Comparison of ENCODE assay signal across 10 cellular contexts in the genomic region with DNA sequence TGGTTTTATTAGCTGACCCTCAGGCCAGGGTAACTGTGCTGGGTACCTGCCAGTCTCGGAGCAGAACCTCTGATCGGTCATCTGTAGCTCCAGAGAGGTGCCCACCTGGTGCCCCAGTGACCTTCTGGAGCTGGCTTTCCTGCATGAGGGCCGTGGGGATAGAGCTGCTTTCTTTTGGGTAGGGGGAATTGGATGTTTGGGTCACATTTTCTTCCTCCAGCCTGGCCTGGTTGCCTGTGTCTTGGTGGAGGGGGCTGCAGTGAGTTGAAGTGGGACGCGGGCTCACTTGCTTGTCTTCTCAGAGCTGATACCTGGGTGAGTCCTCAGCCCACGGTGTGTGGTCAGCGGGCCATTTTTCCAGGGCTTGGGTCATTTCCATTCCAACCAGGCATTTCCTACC. TPM values are rescaled to one million over a fixed set of nuclear protein-coding genes. Genes with fewer than 3 reads are reported as not detected.
DNase-seq lines count a peak whose midpoint lies in the region; ATAC-seq and TF ChIP-seq lines count a peak whose summit lies in the region.
"Had no signal": no experiment of that assay in that cellular context is flagged by ENCODE, and none has a peak within 500 bp of the region (broad histone marks: within the 10 kb centered on the region; RNA-seq: fewer than 3 reads in every experiment).

No MANE protein-coding gene starts in this region.

- no peak overlapping the region for H3K27ac Mint-ChIP-seq in activated CD8-positive, alpha-beta T cell treated with anti-CD3 and anti-CD28 coated beads, Interleukin-2, amount 10 ng/mL, durations not matched to agents 7 days and 5 days
- H3K27ac Mint-ChIP-seq in activated CD8-positive, alpha-beta T cell treated with anti-CD3 and anti-CD28 coated beads for 36 hours = no peak overlapping the region
- H3K27ac Mint-ChIP-seq in activated T-helper 17 cell treated with anti-CD3 and anti-CD28 coated beads, Interleukin-2, amount 50 U/mL, for 72 hours = peak overlapping the region; percentile 49

- TF ChIP-seq POLR2A in stomach (IDR thresholded peaks at IDR 0.05) = no peak

- POLR2A ChIA-PET in activated CD8-positive, alpha-beta T cell treated with anti-CD3 and anti-CD28 coated beads, Interleukin-2, amount 10 ng/mL, durations not matched to agents 7 days and 5 days (lab: Charles Lee) = interaction anchor here (1.0 to 1.6 kb wide), 2 partner anchors 9 to 27 kb away, joined by 4 read pairs; no protein-coding TSS in a partner anchor
- POLR2A ChIA-PET in activated CD8-positive, alpha-beta T cell treated with anti-CD3 and anti-CD28 coated beads for 36 hours (lab: Charles Lee) = interaction anchor here (1.1 to 2.0 kb wide), 5 partner anchors 10 to 86 kb away, joined by 3 to 5 read pairs (median 3); no protein-coding TSS in a partner anchor

- peak overlapping the region; percentile 55 for H3K27ac ChIP-seq in layer of hippocampus (ENCODE audit: low read depth, low read length)
- peak overlapping the region in 4 of 5 donors; percentile 93 to 96 (median 95) for H3K27ac ChIP-seq in stomach

- H3K36me3 ChIP-seq in stomach = no peaks in the 10 kb centered on the region

- CTCF ChIA-PET in activated CD8-positive, alpha-beta T cell treated with anti-CD3 and anti-CD28 coated beads, Interleukin-2, amount 10 ng/mL, durations not matched to agents 7 days and 5 days (lab: Charles Lee) = interaction anchor here (1.0 to 1.3 kb wide), 2 partner anchors 63 to 68 kb away, joined by 3 read pairs; no protein-coding TSS in a partner anchor
- CTCF ChIA-PET in activated CD8-positive, alpha-beta T cell treated with anti-CD3 and anti-CD28 coated beads for 36 hours (lab: Charles Lee) = interaction anchor here (1.6 to 2.3 kb wide), 2 partner anchors 67 to 105 kb away, joined by 4 to 11 read pairs; no protein-coding TSS in a partner anchor

- no peaks in the 10 kb centered on the region for H3K27me3 Mint-ChIP-seq in activated CD8-positive, alpha-beta T cell treated with anti-CD3 and anti-CD28 coated beads, Interleukin-2, amount 10 ng/mL, durations not matched to agents 7 days and 5 days (ENCODE audit: low read depth)
- no peaks in the 10 kb centered on the region for H3K27me3 Mint-ChIP-seq in activated CD8-positive, alpha-beta T cell treated with anti-CD3 and anti-CD28 coated beads for 36 hours
- H3K27me3 Mint-ChIP-seq in activated T-helper 17 cell treated with anti-CD3 and anti-CD28 coated beads, Interleukin-2, amount 50 U/mL, for 72 hours = no peaks in the 10 kb centered on the region

- peak overlapping the region; percentile 79 for H3K4me3 Mint-ChIP-seq in activated CD8-positive, alpha-beta T cell treated with anti-CD3 and anti-CD28 coated beads, Interleukin-2, amount 10 ng/mL, durations not matched to agents 7 days and 5 days
- no peak overlapping the region for H3K4me3 Mint-ChIP-seq in activated CD8-positive, alpha-beta T cell treated with anti-CD3 and anti-CD28 coated beads for 36 hours
- peak overlapping the region; percentile 79 for H3K4me3 Mint-ChIP-seq in activated T-helper 17 cell treated with anti-CD3 and anti-CD28 coated beads, Interleukin-2, amount 50 U/mL, for 72 hours

- intact Hi-C loops in activated CD8-positive, alpha-beta T cell treated with anti-CD3 and anti-CD28 coated beads for 36 hours (cut with micrococcal nuclease) = loop anchor here (10.0 kb wide), 2 partner anchors 61 to 109 kb away; a partner anchor contains a TSS
- intact Hi-C loops in stomach (cut with DNase I; ENCODE audit: low total_unique reads) = loop anchor here (10.0 kb wide), 1 partner anchor 61 kb away; no protein-coding TSS in a partner anchor

- WGBS in stomach, 5 donors = 87 to 94% (median 91%) methylated on average over 5 to 7 of the region's 7 CpGs

- H3K4me3 ChIP-seq in stomach = peak overlapping the region in 2 of 4 donors; percentile 76 to 86

- no peaks in the 10 kb centered on the region for H3K9me3 ChIP-seq in stomach
- H3K9me3 ChIP-seq: SK-N-SH had no signal

- peaks cover 40 to 84% (median 68%) of the 10 kb centered on the region in 4 donors for H3K4me1 ChIP-seq in stomach

- no peaks in the 10 kb centered on the region for H3K9me3 Mint-ChIP-seq in activated CD8-positive, alpha-beta T cell treated with anti-CD3 and anti-CD28 coated beads, Interleukin-2, amount 10 ng/mL, durations not matched to agents 7 days and 5 days (ENCODE audit: insufficient read depth)
- H3K9me3 Mint-ChIP-seq in activated CD8-positive, alpha-beta T cell treated with anti-CD3 and anti-CD28 coated beads for 36 hours = no peaks in the 10 kb centered on the region
- H3K9me3 Mint-ChIP-seq in activated T-helper 17 cell treated with anti-CD3 and anti-CD28 coated beads, Interleukin-2, amount 50 U/mL, for 72 hours = no peaks in the 10 kb centered on the region

- ATAC-seq in activated CD8-positive, alpha-beta T cell treated with anti-CD3 and anti-CD28 coated beads, Interleukin-2, amount 10 ng/mL, durations not matched to agents 7 days and 5 days = no peak
- no peak for ATAC-seq in activated CD8-positive, alpha-beta T cell treated with anti-CD3 and anti-CD28 coated beads for 36 hours
- no peak for ATAC-seq in activated T-helper 17 cell treated with anti-CD3 and anti-CD28 coated beads, Interleukin-2, amount 50 U/mL, for 72 hours (replicated peaks)

- peaks cover 67% of the 10 kb centered on the region for H3K4me1 Mint-ChIP-seq in activated CD8-positive, alpha-beta T cell treated with anti-CD3 and anti-CD28 coated beads, Interleukin-2, amount 10 ng/mL, durations not matched to agents 7 days and 5 days (ENCODE audit: low read depth)
- peaks cover 67% of the 10 kb centered on the region for H3K4me1 Mint-ChIP-seq in activated CD8-positive, alpha-beta T cell treated with anti-CD3 and anti-CD28 coated beads for 36 hours (ENCODE audit: low read depth)
- H3K4me1 Mint-ChIP-seq in activated T-helper 17 cell treated with anti-CD3 and anti-CD28 coated beads, Interleukin-2, amount 50 U/mL, for 72 hours = peaks cover 43% of the 10 kb centered on the region

- TF ChIP-seq CTCF in activated CD8-positive, alpha-beta T cell treated with anti-CD3 and anti-CD28 coated beads for 36 hours (IDR thresholded peaks at IDR 0.05) = no peak
- no peak for TF ChIP-seq CTCF in stomach (IDR thresholded peaks at IDR 0.05)

- TF ChIP-seq EP300 in stomach (IDR thresholded peaks at IDR 0.05) = no peak

- DNase-seq in activated CD8-positive, alpha-beta T cell treated with anti-CD3 and anti-CD28 coated beads, Interleukin-2, amount 10 ng/mL, durations not matched to agents 7 days and 5 days = no peak
- DNase-seq in activated CD8-positive, alpha-beta T cell treated with anti-CD3 and anti-CD28 coated beads for 36 hours = no peak
- DNase-seq in stomach = no peak
- no peak for DNase-seq in NCI-H1105 (lab: John Stamatoyannopoulos, UW)
- DNase-seq in ecto neural progenitor cell (ENCODE audit: low spot score) = no peak
- no peak for DNase-seq in amygdala (lab: John Stamatoyannopoulos, UW)
- DNase-seq: SK-N-SH; stimulated activated CD4-positive, alpha-beta T cell treated with anti-CD3 and anti-CD28 coated beads, Interleukin-12 subunit alpha, Interleukin-12 subunit beta, amount 100 ng/mL, for 4 hours had no signal

- peaks cover 15% of the 10 kb centered on the region for H3K36me3 Mint-ChIP-seq in activated CD8-positive, alpha-beta T cell treated with anti-CD3 and anti-CD28 coated beads, Interleukin-2, amount 10 ng/mL, durations not matched to agents 7 days and 5 days (ENCODE audit: low read depth)
- peaks cover 4% of the 10 kb centered on the region for H3K36me3 Mint-ChIP-seq in activated CD8-positive, alpha-beta T cell treated with anti-CD3 and anti-CD28 coated beads for 36 hours (ENCODE audit: low read depth)
- peaks cover 6% of the 10 kb centered on the region for H3K36me3 Mint-ChIP-seq in activated T-helper 17 cell treated with anti-CD3 and anti-CD28 coated beads, Interleukin-2, amount 50 U/mL, for 72 hours (ENCODE audit: low read depth)

- H3K27me3 ChIP-seq in layer of hippocampus (ENCODE audit: control insufficient read depth, insufficient read depth, low read length) = no peaks in the 10 kb centered on the region
- H3K27me3 ChIP-seq in stomach = no peaks in the 10 kb centered on the region

RNA-seq across cellular contexts. Expression of a gene that starts 2.6 kb away (rescaled TPM):
- 10 to 100 TPM; 22.7 to 24.9 TPM for total RNA-seq in activated CD8-positive, alpha-beta T cell treated with anti-CD3 and anti-CD28 coated beads, Interleukin-2, amount 10 ng/mL, durations not matched to agents 7 days and 5 days
- total RNA-seq in activated CD8-positive, alpha-beta T cell treated with anti-CD3 and anti-CD28 coated beads for 36 hours = 10 to 100 TPM; 15.2 to 17.2 TPM
- total RNA-seq in activated T-helper 17 cell treated with anti-CD3 and anti-CD28 coated beads, Interleukin-2, amount 50 U/mL, for 72 hours = 10 to 100 TPM; 12.2 to 15.4 TPM
- total RNA-seq in stomach = 10 to 100 TPM in 4 of 5 donors, 1 to 10 TPM in 1; 7.9 to 35.3 (median 15.2) TPM
- polyA plus RNA-seq in stomach = 10 to 100 TPM; 15.6 to 21.1 (median 16.6) TPM
